In genomic region chr13:105979586-105979985, GRCh38 we compare ENCODE assay signal across 14 cellular contexts.
DNase-seq lines count a peak whose midpoint lies in the region; ATAC-seq and TF ChIP-seq lines count a peak whose summit lies in the region.
"Had no signal": no experiment of that assay in that cellular context is flagged by ENCODE, and none has a peak within 500 bp of the region (broad histone marks: within the 10 kb centered on the region; RNA-seq: fewer than 3 reads in every experiment).

No MANE protein-coding gene starts in this region.

- H3K36me3 ChIP-seq in neural cell (ENCODE audit: insufficient read depth, low read length) = no peaks in the 10 kb centered on the region
- no peaks in the 10 kb centered on the region for H3K36me3 ChIP-seq in ascending aorta
- H3K36me3 ChIP-seq: neutrophil had no signal

- peak; percentile 24 for TF ChIP-seq RAD21 in neural cell (conservative IDR thresholded peaks at IDR 0.05)

- no peak overlapping the region for H3K9ac ChIP-seq in neural cell (ENCODE audit: low read length)

- intact Hi-C loops in ascending aorta (cut with DNase I) = no loop called here
- intact Hi-C loops in activated CD4-positive, alpha-beta T cell treated with anti-CD3 and anti-CD28 coated beads, Interleukin-2, amount 10 ng/mL, durations not matched to agents 24 days and 14 days (cut with micrococcal nuclease) = no loop called here

- no peaks in the 10 kb centered on the region for H3K27me3 ChIP-seq in neural cell (ENCODE audit: insufficient read depth, low read depth, low read length)
- no peaks in the 10 kb centered on the region for H3K27me3 ChIP-seq in ascending aorta
- H3K27me3 ChIP-seq: neutrophil had no signal

- H3K36me3 Mint-ChIP-seq in activated CD4-positive, alpha-beta T cell treated with anti-CD3 and anti-CD28 coated beads, Interleukin-2, amount 10 ng/mL, durations not matched to agents 24 days and 14 days (ENCODE audit: low read depth) = no peaks in the 10 kb centered on the region
- H3K36me3 Mint-ChIP-seq: immature natural killer cell had no signal

- H3K27me3 Mint-ChIP-seq in activated CD4-positive, alpha-beta T cell treated with anti-CD3 and anti-CD28 coated beads, Interleukin-2, amount 10 ng/mL, durations not matched to agents 24 days and 14 days = no peaks in the 10 kb centered on the region
- H3K27me3 Mint-ChIP-seq: activated CD4-positive, alpha-beta T cell treated with anti-CD3 and anti-CD28 coated beads for 36 hours had no signal

- no peaks in the 10 kb centered on the region for H4K20me1 ChIP-seq in neural cell (ENCODE audit: insufficient read depth)

- H3K27ac ChIP-seq in neural cell (ENCODE audit: low read length) (no peak overlapping the region), ascending aorta (no peak overlapping the region)
- H3K27ac ChIP-seq: neutrophil had no signal

- no peak overlapping the region for H3K4me2 ChIP-seq in neural cell (ENCODE audit: low read length)

- in situ Hi-C loops in Caki2 (cut with HindIII; ENCODE audit: low pct_unique_long_range_greater_than_20kb, low sequenced_read_pairs) = no loop called here
- in situ Hi-C loops in G401 (cut with HindIII; ENCODE audit: low sequenced_read_pairs) = no loop called here

- H3K9me3 ChIP-seq in neural cell (ENCODE audit: low read length) (no peaks in the 10 kb centered on the region), ascending aorta (no peaks in the 10 kb centered on the region)
- H3K9me3 ChIP-seq: neutrophil had no signal

- H3K4me1 ChIP-seq in ascending aorta = no peaks in the 10 kb centered on the region

- H3K79me2 ChIP-seq in neural cell (replicated peaks; ENCODE audit: insufficient read depth, low read length) = no peaks in the 10 kb centered on the region

- DNase-seq in Caki2 (ENCODE audit: low read depth) = peak; percentile 8
- peak; percentile 56 for DNase-seq in NCI-H2171 treated with DMSO at 0.1 percent for 48 hours (lab: John Stamatoyannopoulos, UW)
- peak; percentile 34 for DNase-seq in choroid plexus epithelial cell (ENCODE audit: low read depth)
- no peak for DNase-seq in ascending aorta (ENCODE audit: low spot score in 2 of 2)
- DNase-seq in activated CD4-positive, alpha-beta T cell treated with anti-CD3 and anti-CD28 coated beads, Interleukin-2, amount 10 ng/mL, durations not matched to agents 24 days and 14 days = no peak
- no peak for DNase-seq in G401 (ENCODE audit: low spot score)
- DNase-seq: activated CD4-positive, alpha-beta T cell treated with anti-CD3 and anti-CD28 coated beads for 36 hours; activated effector memory CD4-positive, alpha-beta T cell treated with Interleukin-2 at 50 U/mL for 16 hours; immature natural killer cell; MM.1S; stimulated activated CD4-positive, alpha-beta T cell treated with anti-CD3 and anti-CD28 coated beads, Interleukin-1b, Interleukin-23, amount 100 ng/mL, for 48 hours had no signal

- no peaks in the 10 kb centered on the region for H3F3A ChIP-seq in neural cell (ENCODE audit: insufficient read depth, low read length, poor library complexity, severe bottlenecking)

- no peaks in the 10 kb centered on the region for H3K4me1 Mint-ChIP-seq in activated CD4-positive, alpha-beta T cell treated with anti-CD3 and anti-CD28 coated beads, Interleukin-2, amount 10 ng/mL, durations not matched to agents 24 days and 14 days
- H3K4me1 Mint-ChIP-seq: activated CD4-positive, alpha-beta T cell treated with anti-CD3 and anti-CD28 coated beads for 36 hours; immature natural killer cell had no signal

- H3K4me3 Mint-ChIP-seq in activated CD4-positive, alpha-beta T cell treated with anti-CD3 and anti-CD28 coated beads, Interleukin-2, amount 10 ng/mL, durations not matched to agents 24 days and 14 days = no peak overlapping the region
- H3K4me3 Mint-ChIP-seq: activated CD4-positive, alpha-beta T cell treated with anti-CD3 and anti-CD28 coated beads for 36 hours; immature natural killer cell had no signal

- no peak overlapping the region for H2AFZ ChIP-seq in neural cell (ENCODE audit: low read depth, low read length)

- no peak overlapping the region for H3K4me3 ChIP-seq in choroid plexus epithelial cell (ENCODE audit: low read depth, low read length)
- H3K4me3 ChIP-seq in neural cell (ENCODE audit: low read length) = no peak overlapping the region
- H3K4me3 ChIP-seq in ascending aorta = no peak overlapping the region

- TF ChIP-seq EP300 in neural cell (conservative IDR thresholded peaks at IDR 0.05; ENCODE audit: poor library complexity, severe bottlenecking) = peak; percentile 11

- H3K9me2 ChIP-seq in neural cell (ENCODE audit: insufficient read depth, low read length) = no peaks in the 10 kb centered on the region

- H3K27ac Mint-ChIP-seq in activated CD4-positive, alpha-beta T cell treated with anti-CD3 and anti-CD28 coated beads, Interleukin-2, amount 10 ng/mL, durations not matched to agents 24 days and 14 days = no peak overlapping the region
- H3K27ac Mint-ChIP-seq: activated CD4-positive, alpha-beta T cell treated with anti-CD3 and anti-CD28 coated beads for 36 hours; immature natural killer cell had no signal

- ATAC-seq in GM18520 (IDR thresholded peaks at IDR 0.05; ENCODE audit: unreplicated experiment) = no peak
- ATAC-seq: activated CD4-positive, alpha-beta T cell treated with anti-CD3 and anti-CD28 coated beads for 36 hours had no signal

- no peaks in the 10 kb centered on the region for H3K9me3 Mint-ChIP-seq in activated CD4-positive, alpha-beta T cell treated with anti-CD3 and anti-CD28 coated beads, Interleukin-2, amount 10 ng/mL, durations not matched to agents 24 days and 14 days

- TF ChIP-seq CTCF in choroid plexus epithelial cell (conservative IDR thresholded peaks at IDR 0.05; ENCODE audit: low read depth, low read length) (no peak), neural cell (IDR thresholded peaks at IDR 0.05; ENCODE audit: poor library complexity, severe bottlenecking) (no peak), ascending aorta (IDR thresholded peaks at IDR 0.05) (no peak)

TF ChIP-seq in neural cell, 6 proteins besides CTCF, POLR2A, EP300 and RAD21:
- peak; percentile 85 for TF ChIP-seq POLR2AphosphoS5 (IDR thresholded peaks at IDR 0.05)
- TF ChIP-seq SMC3 (conservative IDR thresholded peaks at IDR 0.05; ENCODE audit: poor library complexity) = peak; percentile 15
- TF ChIP-seq TAF1 (IDR thresholded peaks at IDR 0.05; ENCODE audit: low read depth) = no peak
- no peak for TF ChIP-seq MXI1 (conservative IDR thresholded peaks at IDR 0.05; ENCODE audit: poor library complexity, severe bottlenecking)
- TF ChIP-seq EZH2 (IDR thresholded peaks at IDR 0.05; ENCODE audit: borderline replicate concordance, insufficient read depth, low read length, poor library complexity, severe bottlenecking) = no peak
- peak; percentile 45 for TF ChIP-seq REST (IDR thresholded peaks at IDR 0.05; ENCODE audit: borderline replicate concordance)

Comparison
In these comparisons a context has a peak if more than half of its experiments do, and no peak if none do; other contexts are left out.
1. DNase-seq: peak in Caki2 (single experiment), NCI-H2171 treated with DMSO at 0.1 percent for 48 hours (single experiment) and choroid plexus epithelial cell (single experiment); none in ascending aorta (0 of 2), activated CD4-positive, alpha-beta T cell treated with anti-CD3 and anti-CD28 coated beads, Interleukin-2, amount 10 ng/mL, durations not matched to agents 24 days and 14 days (single experiment) and G401 (single experiment).